17 cellular contexts compared by ENCODE assay signal in genomic region chr3:117409701-117410459, GRCh38.
"Had no signal": no experiment of that assay in that cellular context is flagged by ENCODE, and none has a peak within 500 bp of the region (broad histone marks: within the 10 kb centered on the region; RNA-seq: fewer than 3 reads in every experiment).

No MANE protein-coding gene starts in this region.

- ATAC-seq: activated CD4-positive, CD25-positive, alpha-beta regulatory T cell treated with anti-CD3 and anti-CD28 coated beads, Interleukin-2, amount 50 U/mL, for 24 hours; activated CD8-positive, alpha-beta memory T cell treated with anti-CD3 and anti-CD28 coated beads, Interleukin-2, amount 10 ng/mL, durations not matched to agents 7 days and 5 days; activated naive CD4-positive, alpha-beta T cell treated with anti-CD3 and anti-CD28 coated beads, Interleukin-2, amount 50 U/mL, for 72 hours; esophagus mucosa; stimulated activated naive B cell treated with anti-CD40 and anti-IgM and Interleukin-4, amounts not matched to agents 10 μg/mL and 1 μg/mL and 100 μg/mL, for 72 hours had no signal

- DNase-seq: activated CD4-positive, alpha-beta T cell treated with anti-CD3 and anti-CD28 coated beads, Interleukin-2, amount 50 U/mL, for 48 hours; activated CD8-positive, alpha-beta memory T cell treated with anti-CD3 and anti-CD28 coated beads, Interleukin-2, amount 10 ng/mL, durations not matched to agents 7 days and 5 days; activated effector memory CD4-positive, alpha-beta T cell treated with Interleukin-2 at 50 U/mL for 16 hours; activated T-cell treated with anti-CD3 and anti-CD28 coated beads, Interleukin-2, amount 50 U/mL, for 24 hours; endodermal cell; hippocampal formation; posterior cingulate gyrus; spleen; stimulated activated CD4-positive, alpha-beta T cell treated with anti-CD3 and anti-CD28 coated beads, Interleukin-2, amount 100 ng/mL, for 24 hours; stimulated activated naive B cell treated with anti-CD40 and anti-IgM and Interleukin-4, amounts not matched to agents 10 μg/mL and 1 μg/mL and 100 μg/mL, for 72 hours; substantia nigra; T-helper 2 cell had no signal

- H3K36me3 ChIP-seq: breast epithelium, right atrium auricular region, spleen had no signal

- H3K27me3 ChIP-seq: breast epithelium, right atrium auricular region, spleen had no signal

- H3K9me3 ChIP-seq: breast epithelium, right atrium auricular region, spleen had no signal

- H3K4me3 ChIP-seq: breast epithelium, right atrium auricular region, spleen had no signal

- H3K4me1 ChIP-seq: breast epithelium, right atrium auricular region, spleen had no signal
